In the genomic region with DNA sequence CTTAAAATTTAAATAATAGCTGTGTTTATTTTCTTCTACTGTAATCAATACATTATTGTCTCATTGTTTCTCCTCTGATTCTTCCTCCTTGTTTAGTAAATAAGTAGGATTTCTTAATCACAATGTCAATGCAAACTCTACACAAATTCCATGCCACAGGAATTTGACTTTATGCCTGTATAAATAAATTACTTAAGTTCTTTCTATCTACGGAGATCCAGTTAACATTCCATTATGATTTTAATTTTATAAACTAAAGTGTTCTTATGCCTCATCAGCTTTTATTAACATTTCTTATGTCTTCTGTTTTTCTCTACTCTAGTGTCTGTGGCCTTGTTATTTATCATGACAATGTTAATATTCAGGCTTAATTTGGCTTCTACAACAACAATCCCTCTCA, we compare ENCODE assay signal across 1 cellular context.
TF ChIP-seq lines count a peak whose summit lies in the region.

No MANE protein-coding gene starts in this region.

TF ChIP-seq in GM23338, 12 proteins besides CTCF, POLR2A, EP300 and RAD21 (continued from another document):
- TF ChIP-seq, protein P1, sequence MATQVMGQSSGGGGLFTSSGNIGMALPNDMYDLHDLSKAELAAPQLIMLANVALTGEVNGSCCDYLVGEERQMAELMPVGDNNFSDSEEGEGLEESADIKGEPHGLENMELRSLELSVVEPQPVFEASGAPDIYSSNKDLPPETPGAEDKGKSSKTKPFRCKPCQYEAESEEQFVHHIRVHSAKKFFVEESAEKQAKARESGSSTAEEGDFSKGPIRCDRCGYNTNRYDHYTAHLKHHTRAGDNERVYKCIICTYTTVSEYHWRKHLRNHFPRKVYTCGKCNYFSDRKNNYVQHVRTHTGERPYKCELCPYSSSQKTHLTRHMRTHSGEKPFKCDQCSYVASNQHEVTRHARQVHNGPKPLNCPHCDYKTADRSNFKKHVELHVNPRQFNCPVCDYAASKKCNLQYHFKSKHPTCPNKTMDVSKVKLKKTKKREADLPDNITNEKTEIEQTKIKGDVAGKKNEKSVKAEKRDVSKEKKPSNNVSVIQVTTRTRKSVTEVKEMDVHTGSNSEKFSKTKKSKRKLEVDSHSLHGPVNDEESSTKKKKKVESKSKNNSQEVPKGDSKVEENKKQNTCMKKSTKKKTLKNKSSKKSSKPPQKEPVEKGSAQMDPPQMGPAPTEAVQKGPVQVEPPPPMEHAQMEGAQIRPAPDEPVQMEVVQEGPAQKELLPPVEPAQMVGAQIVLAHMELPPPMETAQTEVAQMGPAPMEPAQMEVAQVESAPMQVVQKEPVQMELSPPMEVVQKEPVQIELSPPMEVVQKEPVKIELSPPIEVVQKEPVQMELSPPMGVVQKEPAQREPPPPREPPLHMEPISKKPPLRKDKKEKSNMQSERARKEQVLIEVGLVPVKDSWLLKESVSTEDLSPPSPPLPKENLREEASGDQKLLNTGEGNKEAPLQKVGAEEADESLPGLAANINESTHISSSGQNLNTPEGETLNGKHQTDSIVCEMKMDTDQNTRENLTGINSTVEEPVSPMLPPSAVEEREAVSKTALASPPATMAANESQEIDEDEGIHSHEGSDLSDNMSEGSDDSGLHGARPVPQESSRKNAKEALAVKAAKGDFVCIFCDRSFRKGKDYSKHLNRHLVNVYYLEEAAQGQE (IDR thresholded peaks at IDR 0.05; ENCODE audit: unreplicated experiment): no peak
- TF ChIP-seq JUNB (IDR thresholded peaks at IDR 0.05; ENCODE audit: unreplicated experiment) (no peak), CREB1 (CRISPR knock-in tag; IDR thresholded peaks at IDR 0.05; ENCODE audit: low read depth) (no peak)
